In the genomic region with DNA sequence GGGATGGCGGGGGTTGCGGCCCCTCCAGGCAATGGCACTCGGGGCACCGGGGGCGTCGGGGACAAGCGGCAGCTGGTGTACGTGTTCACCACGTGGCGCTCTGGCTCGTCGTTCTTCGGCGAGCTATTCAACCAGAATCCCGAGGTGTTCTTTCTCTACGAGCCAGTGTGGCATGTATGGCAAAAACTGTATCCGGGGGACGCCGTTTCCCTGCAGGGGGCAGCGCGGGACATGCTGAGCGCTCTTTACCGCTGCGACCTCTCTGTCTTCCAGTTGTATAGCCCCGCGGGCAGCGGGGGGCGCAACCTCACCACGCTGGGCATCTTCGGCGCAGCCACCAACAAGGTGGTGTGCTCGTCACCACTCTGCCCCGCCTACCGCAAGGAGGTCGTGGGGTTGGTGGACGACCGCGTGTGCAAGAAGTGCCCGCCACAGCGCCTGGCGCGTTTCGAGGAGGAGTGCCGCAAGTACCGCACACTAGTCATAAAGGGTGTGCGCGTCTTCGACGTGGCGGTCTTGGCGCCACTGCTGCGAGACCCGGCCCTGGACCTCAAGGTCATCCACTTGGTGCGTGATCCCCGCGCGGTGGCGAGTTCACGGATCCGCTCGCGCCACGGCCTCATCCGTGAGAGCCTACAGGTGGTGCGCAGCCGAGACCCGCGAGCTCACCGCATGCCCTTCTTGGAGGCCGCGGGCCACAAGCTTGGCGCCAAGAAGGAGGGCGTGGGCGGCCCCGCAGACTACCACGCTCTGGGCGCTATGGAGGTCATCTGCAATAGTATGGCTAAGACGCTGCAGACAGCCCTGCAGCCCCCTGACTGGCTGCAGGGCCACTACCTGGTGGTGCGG, we compare ENCODE assay signal across 8 cellular contexts. TPM values are rescaled to one million over a fixed set of nuclear protein-coding genes. Genes with fewer than 3 reads are reported as not detected.
DNase-seq lines count a peak whose midpoint lies in the region; ATAC-seq and TF ChIP-seq lines count a peak whose summit lies in the region.

No MANE protein-coding gene starts in this region.

- peaks cover 49% of the 10 kb centered on the region for H3K4me1 Mint-ChIP-seq in activated T-cell treated with anti-CD3 and anti-CD28 coated beads, Interleukin-2, amount 50 U/mL, for 24 hours (ENCODE audit: low read depth)

- WGBS in thymus, result 67% methylated on average over 79 of the region's 79 CpGs

- TF ChIP-seq CTCF in fibroblast of pulmonary artery (IDR thresholded peaks at IDR 0.05; ENCODE audit: low read length, missing control alignments), result peak; percentile 57
- no peak for TF ChIP-seq CTCF in neutrophil (IDR thresholded peaks at IDR 0.05)

- H2AFZ ChIP-seq in ACC112 (ENCODE audit: low read length, unreplicated experiment), result peak overlapping the region; percentile 72

- H3K9me3 Mint-ChIP-seq in activated T-cell treated with anti-CD3 and anti-CD28 coated beads, Interleukin-2, amount 50 U/mL, for 24 hours, result no peaks in the 10 kb centered on the region

- H3K27ac Mint-ChIP-seq in activated T-cell treated with anti-CD3 and anti-CD28 coated beads, Interleukin-2, amount 50 U/mL, for 24 hours, result no peak overlapping the region

- peaks cover 8% of the 10 kb centered on the region for H3K27me3 Mint-ChIP-seq in activated T-cell treated with anti-CD3 and anti-CD28 coated beads, Interleukin-2, amount 50 U/mL, for 24 hours

- peak overlapping the region; percentile 68 for H3K4me3 Mint-ChIP-seq in activated T-cell treated with anti-CD3 and anti-CD28 coated beads, Interleukin-2, amount 50 U/mL, for 24 hours

- no peaks in the 10 kb centered on the region for H3K4me1 ChIP-seq in ACC112 (ENCODE audit: control insufficient read depth, insufficient read depth, low read length, unreplicated experiment)
- H3K4me1 ChIP-seq in neutrophil (ENCODE audit: control insufficient read depth in 1 of 2, insufficient read depth in 1 of 2, low read depth in 1 of 2, low read length in 1 of 2), result peaks cover 36 to 40% of the 10 kb centered on the region in 2 experiments
- H3K4me1 ChIP-seq in thymus (ENCODE audit: control insufficient read depth, insufficient read depth, low read length), result peaks cover 17% of the 10 kb centered on the region

- H3K9me3 ChIP-seq in neutrophil (no peaks in the 10 kb centered on the region), thymus (ENCODE audit: control insufficient read depth) (no peaks in the 10 kb centered on the region)

- no peaks in the 10 kb centered on the region for H3K79me2 ChIP-seq in ACC112 (ENCODE audit: control insufficient read depth, insufficient read depth, low read length, unreplicated experiment)

- H3K36me3 ChIP-seq in ACC112 (ENCODE audit: insufficient read depth, low read length) (no peaks in the 10 kb centered on the region), neutrophil (peaks cover 7% of the 10 kb centered on the region), thymus (ENCODE audit: control insufficient read depth, insufficient read depth) (peaks cover 8% of the 10 kb centered on the region)

- no peak overlapping the region for H3K27ac ChIP-seq in ACC112 (ENCODE audit: low read depth, low read length)
- no peak overlapping the region for H3K27ac ChIP-seq in neutrophil
- peak overlapping the region; percentile 3 for H3K27ac ChIP-seq in thymus (ENCODE audit: low read depth)

- peak; percentile 19 for ATAC-seq in GM18907 (IDR thresholded peaks at IDR 0.05; ENCODE audit: unreplicated experiment)

- H3K27me3 ChIP-seq in ACC112 (ENCODE audit: insufficient read depth, low read length) (no peaks in the 10 kb centered on the region), neutrophil (peaks cover 97% of the 10 kb centered on the region), thymus (ENCODE audit: control insufficient read depth, insufficient read depth) (no peaks in the 10 kb centered on the region)

- peak overlapping the region; percentile 100 for H3K4me3 ChIP-seq in ACC112 (ENCODE audit: low read depth, low read length)
- peak overlapping the region; percentile 82 for H3K4me3 ChIP-seq in fibroblast of pulmonary artery (replicated peaks; ENCODE audit: low read depth, low read length)
- peak overlapping the region; percentile 79 to 91 for H3K4me3 ChIP-seq in neutrophil (ENCODE audit: low read depth in 1 of 2, low read length in 1 of 2)
- H3K4me3 ChIP-seq in thymus (ENCODE audit: low read length), result peak overlapping the region; percentile 68

- DNase-seq in Kasumi-1 (lab: John Stamatoyannopoulos, UW), result peak; percentile 51 to 57
- DNase-seq in activated T-cell treated with anti-CD3 and anti-CD28 coated beads, Interleukin-2, amount 50 U/mL, for 24 hours, result peak; percentile 81
- DNase-seq in fibroblast of pulmonary artery (ENCODE audit: low read depth), result peak; percentile 73
- DNase-seq in SW480 (ENCODE audit: low spot score), result no peak

- peaks cover 5% of the 10 kb centered on the region for H3K36me3 Mint-ChIP-seq in activated T-cell treated with anti-CD3 and anti-CD28 coated beads, Interleukin-2, amount 50 U/mL, for 24 hours (ENCODE audit: low read depth)

RNA-seq across cellular contexts. Expression of a gene that starts 1.9 kb away (rescaled TPM):
- polyA plus RNA-seq in thymus, result 16.5 TPM
